Comparison of ENCODE assay signal across 16 cellular contexts in the genomic region with DNA sequence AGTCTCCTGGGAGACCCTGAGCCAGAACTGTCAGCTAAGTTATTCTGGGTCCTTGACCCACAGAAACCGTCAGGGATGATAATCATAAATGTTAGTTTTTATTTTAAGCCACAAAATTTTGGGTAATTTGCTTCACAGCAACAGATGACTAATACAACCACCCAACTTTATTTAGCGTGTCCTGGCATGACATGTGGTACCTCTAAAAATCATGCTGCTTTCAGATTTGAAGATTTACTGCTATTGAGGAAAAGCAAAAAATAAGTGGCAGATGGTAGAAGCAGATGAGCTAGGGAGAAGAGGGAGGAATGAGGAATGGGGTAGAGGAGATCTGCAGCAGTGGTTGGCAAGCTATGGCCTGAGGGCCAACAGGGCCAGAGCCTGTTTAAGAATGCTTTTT.
DNase-seq lines count a peak whose midpoint lies in the region; ATAC-seq, FAIRE-seq and TF ChIP-seq lines count a peak whose summit lies in the region.
"Had no signal": no experiment of that assay in that cellular context is flagged by ENCODE, and none has a peak within 500 bp of the region (broad histone marks: within the 10 kb centered on the region; RNA-seq: fewer than 3 reads in every experiment).

No MANE protein-coding gene starts in this region.

- H3K4me1 ChIP-seq in mammary epithelial cell (ENCODE audit: insufficient read depth, low read length) (peaks cover 6% of the 10 kb centered on the region), keratinocyte (ENCODE audit: control insufficient read depth, extremely low read depth, insufficient read depth, low read length) (peaks cover 14% of the 10 kb centered on the region), esophagus muscularis mucosa (peaks cover 5 to 14% (median 11%) of the 10 kb centered on the region in 4 donors)
- H3K4me1 ChIP-seq: Caco-2 had no signal

- peak; percentile 26 for FAIRE-seq in keratinocyte (lab: Jason Lieb, UNC)
- FAIRE-seq: H54 had no signal

- DNase-seq in mammary epithelial cell = peak; percentile 9
- no peak for DNase-seq in MCF 10A (ENCODE audit: unreplicated experiment)
- peak; percentile 92 for DNase-seq in DMS 273 treated with DMSO at 0.1 percent for 48 hours (lab: John Stamatoyannopoulos, UW)
- peak; percentile 67 to 87 for DNase-seq in NCI-H524 (lab: John Stamatoyannopoulos, UW)
- no peak for DNase-seq in keratinocyte (ENCODE audit: low read depth, low spot score)
- DNase-seq in OCI-M1 (lab: John Stamatoyannopoulos, UW) = no peak
- DNase-seq in esophagus muscularis mucosa (ENCODE audit: extremely low spot score) = no peak
- DNase-seq: ACHN; BE2C; Caco-2; CD8-positive, alpha-beta memory T cell; IMR-90 had no signal

- H2AFZ ChIP-seq in mammary epithelial cell (ENCODE audit: low read depth, low read length) = no peak overlapping the region
- no peak overlapping the region for H2AFZ ChIP-seq in keratinocyte (ENCODE audit: control insufficient read depth, low read length)
- H2AFZ ChIP-seq: GM23248 had no signal

- H3K4me2 ChIP-seq in mammary epithelial cell (ENCODE audit: insufficient read depth, low read depth, low read length) (no peak overlapping the region), keratinocyte (ENCODE audit: control insufficient read depth, extremely low read depth, insufficient read depth, low read depth, low read length) (no peak overlapping the region)

- no peaks in the 10 kb centered on the region for H3K27me3 ChIP-seq in mammary epithelial cell (ENCODE audit: insufficient read depth, low read length)
- H3K27me3 ChIP-seq in keratinocyte (ENCODE audit: control insufficient read depth, extremely low read depth, insufficient read depth, low read length) = no peaks in the 10 kb centered on the region
- H3K27me3 ChIP-seq in esophagus muscularis mucosa = no peaks in the 10 kb centered on the region
- H3K27me3 ChIP-seq: BE2C had no signal

- H3K27ac ChIP-seq in mammary epithelial cell (ENCODE audit: insufficient read depth, low read depth, low read length) (no peak overlapping the region), keratinocyte (ENCODE audit: control insufficient read depth, insufficient read depth, low read length) (no peak overlapping the region), esophagus muscularis mucosa (replicated peaks in 1 of 4) (no peak overlapping the region)
- H3K27ac ChIP-seq: GM23248 had no signal

- in situ Hi-C loops in mammary epithelial cell (cut with MboI; ENCODE audit: low sequenced_read_pairs in 2 of 2) = no loop called here

- no peak overlapping the region for H3K27ac Mint-ChIP-seq in MCF 10A (ENCODE audit: low read depth, unreplicated experiment)
- H3K27ac Mint-ChIP-seq: CD8-positive, alpha-beta memory T cell had no signal

- no peaks in the 10 kb centered on the region for H3K9me3 ChIP-seq in mammary epithelial cell (replicated peaks; ENCODE audit: insufficient read depth, low read length)
- H3K9me3 ChIP-seq in keratinocyte (ENCODE audit: control insufficient read depth, low read depth, low read length) = no peaks in the 10 kb centered on the region
- no peaks in the 10 kb centered on the region for H3K9me3 ChIP-seq in esophagus muscularis mucosa
- H3K9me3 ChIP-seq: BE2C, Caco-2 had no signal

- no peak for ATAC-seq in GM18868 (IDR thresholded peaks at IDR 0.05; ENCODE audit: unreplicated experiment)
- ATAC-seq: HCT116 had no signal

- 65% methylated on average over 2 of the region's 2 CpGs for WGBS in mammary epithelial cell (ENCODE audit: low coverage, missing lambda C conversion rate)
- WGBS in esophagus muscularis mucosa = 86% methylated on average over 2 of the region's 2 CpGs

- no peak for TF ChIP-seq CTCF in mammary epithelial cell (conservative IDR thresholded peaks at IDR 0.05 in 1 of 2, IDR thresholded peaks at IDR 0.05 in 1 of 2; ENCODE audit: extremely low read depth in 1 of 2, insufficient read depth in 1 of 2, low read depth in 1 of 2, low read length in 2 of 2)
- TF ChIP-seq CTCF in MCF 10A (IDR thresholded peaks at IDR 0.05; ENCODE audit: unreplicated experiment) = no peak
- TF ChIP-seq CTCF in keratinocyte (optimal IDR thresholded peaks at IDR 0.05 in 1 of 3, IDR thresholded peaks at IDR 0.05 in 1 of 3, conservative IDR thresholded peaks at IDR 0.05 in 1 of 3; ENCODE audit: extremely low read depth in 1 of 3, insufficient read depth in 2 of 3, low read length in 3 of 3) = no peak
- TF ChIP-seq CTCF in esophagus muscularis mucosa (IDR thresholded peaks at IDR 0.05) = no peak

- H3K79me2 ChIP-seq in mammary epithelial cell (ENCODE audit: insufficient read depth, low read length) = no peaks in the 10 kb centered on the region
- no peaks in the 10 kb centered on the region for H3K79me2 ChIP-seq in keratinocyte (ENCODE audit: control insufficient read depth, insufficient read depth, low read length)

- H3K4me1 Mint-ChIP-seq in MCF 10A (ENCODE audit: insufficient read depth, unreplicated experiment) = peaks cover 28% of the 10 kb centered on the region
- H3K4me1 Mint-ChIP-seq: CD8-positive, alpha-beta memory T cell had no signal

- H3K4me3 Mint-ChIP-seq in MCF 10A (ENCODE audit: unreplicated experiment) = no peak overlapping the region
- H3K4me3 Mint-ChIP-seq: CD8-positive, alpha-beta memory T cell had no signal

- H3K4me3 ChIP-seq in mammary epithelial cell (replicated peaks in 1 of 3; ENCODE audit: insufficient read depth in 1 of 3, low read depth in 2 of 3, low read length in 3 of 3) (no peak overlapping the region), keratinocyte (ENCODE audit: control insufficient read depth in 2 of 3, extremely low read depth in 1 of 3, insufficient read depth in 2 of 3, low read depth in 1 of 3, low read length in 3 of 3) (no peak overlapping the region), esophagus muscularis mucosa (no peak overlapping the region)
- H3K4me3 ChIP-seq: GM23248 had no signal

- H3K9me1 ChIP-seq in keratinocyte (ENCODE audit: control insufficient read depth, extremely low read depth, insufficient read depth, low read length) = no peaks in the 10 kb centered on the region

- TF ChIP-seq EP300 in esophagus muscularis mucosa (IDR thresholded peaks at IDR 0.05) = no peak

- TF ChIP-seq POLR2A in esophagus muscularis mucosa (IDR thresholded peaks at IDR 0.05; ENCODE audit: low read depth) = no peak

- H4K20me1 ChIP-seq in mammary epithelial cell (ENCODE audit: insufficient read depth, low read length) (no peaks in the 10 kb centered on the region), keratinocyte (ENCODE audit: control insufficient read depth, extremely low read depth, insufficient read depth, low read length) (no peaks in the 10 kb centered on the region)

- H3K27me3 Mint-ChIP-seq in MCF 10A (ENCODE audit: insufficient read depth, unreplicated experiment) = no peaks in the 10 kb centered on the region

- no TSS peak for BruUV-seq in mammary epithelial cell (replicated peaks; lab: Mats Ljungman, UMichigan)
- no TSS peak for BruUV-seq in MCF 10A (replicated peaks; lab: Mats Ljungman, UMichigan)

- POLR2A ChIA-PET in MCF 10A (lab: Yijun Ruan, JAX) = interaction anchor here (0.9 kb wide), 1 partner anchor 15 kb away, joined by 3 read pairs; no protein-coding TSS in a partner anchor

- H3K9ac ChIP-seq in mammary epithelial cell (ENCODE audit: insufficient read depth, low read length) (no peak overlapping the region), keratinocyte (ENCODE audit: control insufficient read depth, extremely low read depth, insufficient read depth, low read length) (no peak overlapping the region)
- H3K9ac ChIP-seq: GM23248 had no signal

- no peaks in the 10 kb centered on the region for H3K9me3 Mint-ChIP-seq in MCF 10A (ENCODE audit: unreplicated experiment)

- dilution Hi-C loops in mammary epithelial cell (cut with HindIII; ENCODE audit: low sequenced_read_pairs) = no loop called here
- dilution Hi-C loops in keratinocyte (cut with MboI; ENCODE audit: extremely low pct_ligation_motif_present, low sequenced_read_pairs) = no loop called here

- CTCF ChIA-PET in mammary epithelial cell (lab: Charles Lee; ENCODE audit: low non-redundant PET) (no interaction called here), MCF 10A (lab: Yijun Ruan, JAX) (interaction anchor here (0.7 to 1.9 kb wide), 2 partner anchors 30 to 177 kb away, joined by 7 to 8 read pairs; no protein-coding TSS in a partner anchor)

- H3K36me3 ChIP-seq in mammary epithelial cell (ENCODE audit: insufficient read depth, low read length) (no peaks in the 10 kb centered on the region), keratinocyte (ENCODE audit: control insufficient read depth in 2 of 2, extremely low read depth in 1 of 2, insufficient read depth in 2 of 2, low read length in 2 of 2) (no peaks in the 10 kb centered on the region), esophagus muscularis mucosa (no peaks in the 10 kb centered on the region)
- H3K36me3 ChIP-seq: BE2C had no signal

- no peaks in the 10 kb centered on the region for H3K36me3 Mint-ChIP-seq in MCF 10A (ENCODE audit: insufficient read depth, unreplicated experiment)
- H3K36me3 Mint-ChIP-seq: CD8-positive, alpha-beta memory T cell had no signal

- intact Hi-C loops in mammary epithelial cell (cut with micrococcal nuclease) (no loop called here), MCF 10A (cut with micrococcal nuclease) (no loop called here), esophagus muscularis mucosa (cut with DNase I) (no loop called here)

Comparison
In these comparisons a context has a peak if more than half of its experiments do, and no peak if none do; other contexts are left out.
1. DNase-seq: peak in mammary epithelial cell (single experiment), DMS 273 treated with DMSO at 0.1 percent for 48 hours (single experiment) and NCI-H524 (2 of 2); none in MCF 10A (single experiment), keratinocyte (single experiment), OCI-M1 (single experiment) and esophagus muscularis mucosa (single experiment).